Comparison of ENCODE assay signal across 1 cellular context in genomic region chr6:148265058-148265457, GRCh38.
TF ChIP-seq lines count a peak whose summit lies in the region.

No MANE protein-coding gene starts in this region.

TF ChIP-seq in GM23338, 12 proteins besides CTCF, POLR2A, EP300 and RAD21 (continued from another document):
- TF ChIP-seq ZNF462 (CRISPR knock-in tag; IDR thresholded peaks at IDR 0.05) (no peak), EZH2phosphoT487 (IDR thresholded peaks at IDR 0.05; ENCODE audit: unreplicated experiment) (no peak), ZNF114 (CRISPR knock-in tag; IDR thresholded peaks at IDR 0.05) (no peak), CREB1 (CRISPR knock-in tag; IDR thresholded peaks at IDR 0.05; ENCODE audit: low read depth) (no peak)
- TF ChIP-seq, protein P1, sequence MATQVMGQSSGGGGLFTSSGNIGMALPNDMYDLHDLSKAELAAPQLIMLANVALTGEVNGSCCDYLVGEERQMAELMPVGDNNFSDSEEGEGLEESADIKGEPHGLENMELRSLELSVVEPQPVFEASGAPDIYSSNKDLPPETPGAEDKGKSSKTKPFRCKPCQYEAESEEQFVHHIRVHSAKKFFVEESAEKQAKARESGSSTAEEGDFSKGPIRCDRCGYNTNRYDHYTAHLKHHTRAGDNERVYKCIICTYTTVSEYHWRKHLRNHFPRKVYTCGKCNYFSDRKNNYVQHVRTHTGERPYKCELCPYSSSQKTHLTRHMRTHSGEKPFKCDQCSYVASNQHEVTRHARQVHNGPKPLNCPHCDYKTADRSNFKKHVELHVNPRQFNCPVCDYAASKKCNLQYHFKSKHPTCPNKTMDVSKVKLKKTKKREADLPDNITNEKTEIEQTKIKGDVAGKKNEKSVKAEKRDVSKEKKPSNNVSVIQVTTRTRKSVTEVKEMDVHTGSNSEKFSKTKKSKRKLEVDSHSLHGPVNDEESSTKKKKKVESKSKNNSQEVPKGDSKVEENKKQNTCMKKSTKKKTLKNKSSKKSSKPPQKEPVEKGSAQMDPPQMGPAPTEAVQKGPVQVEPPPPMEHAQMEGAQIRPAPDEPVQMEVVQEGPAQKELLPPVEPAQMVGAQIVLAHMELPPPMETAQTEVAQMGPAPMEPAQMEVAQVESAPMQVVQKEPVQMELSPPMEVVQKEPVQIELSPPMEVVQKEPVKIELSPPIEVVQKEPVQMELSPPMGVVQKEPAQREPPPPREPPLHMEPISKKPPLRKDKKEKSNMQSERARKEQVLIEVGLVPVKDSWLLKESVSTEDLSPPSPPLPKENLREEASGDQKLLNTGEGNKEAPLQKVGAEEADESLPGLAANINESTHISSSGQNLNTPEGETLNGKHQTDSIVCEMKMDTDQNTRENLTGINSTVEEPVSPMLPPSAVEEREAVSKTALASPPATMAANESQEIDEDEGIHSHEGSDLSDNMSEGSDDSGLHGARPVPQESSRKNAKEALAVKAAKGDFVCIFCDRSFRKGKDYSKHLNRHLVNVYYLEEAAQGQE (IDR thresholded peaks at IDR 0.05; ENCODE audit: unreplicated experiment): no peak
- TF ChIP-seq, protein P2, sequence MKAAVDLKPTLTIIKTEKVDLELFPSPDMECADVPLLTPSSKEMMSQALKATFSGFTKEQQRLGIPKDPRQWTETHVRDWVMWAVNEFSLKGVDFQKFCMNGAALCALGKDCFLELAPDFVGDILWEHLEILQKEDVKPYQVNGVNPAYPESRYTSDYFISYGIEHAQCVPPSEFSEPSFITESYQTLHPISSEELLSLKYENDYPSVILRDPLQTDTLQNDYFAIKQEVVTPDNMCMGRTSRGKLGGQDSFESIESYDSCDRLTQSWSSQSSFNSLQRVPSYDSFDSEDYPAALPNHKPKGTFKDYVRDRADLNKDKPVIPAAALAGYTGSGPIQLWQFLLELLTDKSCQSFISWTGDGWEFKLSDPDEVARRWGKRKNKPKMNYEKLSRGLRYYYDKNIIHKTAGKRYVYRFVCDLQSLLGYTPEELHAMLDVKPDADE (IDR thresholded peaks at IDR 0.05): no peak
